31 cellular contexts compared by ENCODE assay signal in the genomic region with DNA sequence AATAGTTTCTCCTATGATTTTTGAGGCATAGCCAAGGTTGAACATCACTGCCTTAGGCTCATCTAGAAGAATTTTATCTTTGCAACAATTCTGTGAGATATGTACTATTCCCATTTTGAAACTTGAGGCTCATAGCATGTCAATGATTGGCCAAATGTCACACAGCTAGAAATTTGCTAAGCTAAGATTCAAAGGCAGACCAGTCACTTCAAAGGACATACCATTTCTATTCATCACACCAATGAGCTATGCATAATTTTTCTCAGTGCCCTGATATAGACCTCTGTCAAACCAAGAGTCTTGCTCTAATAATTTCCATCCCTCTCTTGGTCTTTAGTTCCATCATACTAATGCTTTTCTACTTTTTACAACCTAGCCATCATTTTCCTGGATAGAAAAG. TPM values are rescaled to one million over a fixed set of nuclear protein-coding genes. Genes with fewer than 3 reads are reported as not detected.
"Had no signal": no experiment of that assay in that cellular context is flagged by ENCODE, and none has a peak within 500 bp of the region (broad histone marks: within the 10 kb centered on the region; RNA-seq: fewer than 3 reads in every experiment).

No MANE protein-coding gene starts in this region.

- H3K4me1 ChIP-seq: ascending aorta, esophagus muscularis mucosa, foreskin keratinocyte, gastrocnemius medialis, heart left ventricle had no signal

- H3K36me3 ChIP-seq: ascending aorta, brain microvascular endothelial cell, esophagus muscularis mucosa, gastrocnemius medialis, heart left ventricle had no signal

- H3K9me3 ChIP-seq: gastrocnemius medialis had no signal

- ATAC-seq: activated naive CD4-positive, alpha-beta T cell treated with anti-CD3 and anti-CD28 coated beads, Interleukin-2, amount 50 U/mL, for 72 hours; activated T-cell treated with anti-CD3 and anti-CD28 coated beads, Interleukin-2, amount 50 U/mL, for 72 hours; foreskin keratinocyte; gastrocnemius medialis; heart left ventricle had no signal

- FAIRE-seq: bronchial epithelial cell had no signal

- H3K27ac ChIP-seq: ascending aorta, brain microvascular endothelial cell, coronary artery, dorsolateral prefrontal cortex, esophagus muscularis mucosa, foreskin keratinocyte, gastrocnemius medialis, heart left ventricle, VCaP had no signal

- H3K27me3 ChIP-seq: ascending aorta, brain microvascular endothelial cell, esophagus muscularis mucosa, foreskin keratinocyte, gastrocnemius medialis had no signal

- H3K4me3 ChIP-seq: ascending aorta, coronary artery, dorsolateral prefrontal cortex, esophagus muscularis mucosa, gastrocnemius medialis, heart left ventricle had no signal

- DNase-seq: activated CD4-positive, alpha-beta memory T cell treated with anti-CD3 and anti-CD28 coated beads, Interleukin-2, amount 10 ng/mL, durations not matched to agents 7 days and 5 days; activated CD4-positive, alpha-beta T cell treated with anti-CD3 and anti-CD28 coated beads for 1 hour; activated CD4-positive, alpha-beta T cell treated with anti-CD3 and anti-CD28 coated beads for 4 hours; activated CD4-positive, alpha-beta T cell treated with anti-CD3 and anti-CD28 coated beads, Interleukin-2, amount 10 ng/mL, durations not matched to agents 7 days and 5 days; activated CD4-positive, alpha-beta T cell treated with anti-CD3 and anti-CD28 coated beads, Interleukin-2, amount 50 U/mL, for 4 hours; activated CD8-positive, alpha-beta memory T cell treated with anti-CD3 and anti-CD28 coated beads, Interleukin-2, amount 50 U/mL, for 48 hours; activated gamma-delta T cell; activated naive CD4-positive, alpha-beta T cell; activated naive CD4-positive, alpha-beta T cell treated with anti-CD3 and anti-CD28 coated beads, Interleukin-2, amount 10 ng/mL, durations not matched to agents 7 days and 5 days; activated naive CD8-positive, alpha-beta T cell treated with anti-CD3 and anti-CD28 coated beads, Interleukin-2, amount 10 ng/mL, durations not matched to agents 7 days and 5 days; activated T-cell treated with anti-CD3 and anti-CD28 coated beads for 4 hours; activated T-cell treated with anti-CD3 and anti-CD28 coated beads, Interleukin-2, amount 50 U/mL, for 24 hours; activated T-cell treated with anti-CD3 and anti-CD28 coated beads, Interleukin-2, amount 50 U/mL, for 72 hours; brain microvascular endothelial cell; dorsolateral prefrontal cortex; effector memory CD4-positive, alpha-beta T cell; endodermal cell; erythroblast; foreskin keratinocyte; gastrocnemius medialis; glutamatergic neuron; heart left ventricle; T-helper 2 cell had no signal

RNA-seq across cellular contexts. Expression of a gene that starts 27.6 kb away (rescaled TPM):
- total RNA-seq: activated CD4-positive, alpha-beta memory T cell treated with anti-CD3 and anti-CD28 coated beads, Interleukin-2, amount 10 ng/mL, durations not matched to agents 7 days and 5 days; activated CD4-positive, alpha-beta T cell treated with anti-CD3 and anti-CD28 coated beads, Interleukin-2, amount 10 ng/mL, durations not matched to agents 7 days and 5 days; activated naive CD4-positive, alpha-beta T cell treated with anti-CD3 and anti-CD28 coated beads, Interleukin-2, amount 50 U/mL, for 72 hours; activated naive CD8-positive, alpha-beta T cell treated with anti-CD3 and anti-CD28 coated beads, Interleukin-2, amount 10 ng/mL, durations not matched to agents 7 days and 5 days; ascending aorta; cerebellum; esophagus muscularis mucosa; foreskin keratinocyte; T-helper 1 cell treated with Interleukin-12 subunit alpha and Interleukin-12 subunit beta and Interleukin-4 antibody, amounts not matched to agents 30 ng/mL and 1 ng/mL, for 36 hours had no signal
- polyA plus RNA-seq: foreskin keratinocyte, heart left ventricle had no signal
